8 cellular contexts compared by ENCODE assay signal in the genomic region with DNA sequence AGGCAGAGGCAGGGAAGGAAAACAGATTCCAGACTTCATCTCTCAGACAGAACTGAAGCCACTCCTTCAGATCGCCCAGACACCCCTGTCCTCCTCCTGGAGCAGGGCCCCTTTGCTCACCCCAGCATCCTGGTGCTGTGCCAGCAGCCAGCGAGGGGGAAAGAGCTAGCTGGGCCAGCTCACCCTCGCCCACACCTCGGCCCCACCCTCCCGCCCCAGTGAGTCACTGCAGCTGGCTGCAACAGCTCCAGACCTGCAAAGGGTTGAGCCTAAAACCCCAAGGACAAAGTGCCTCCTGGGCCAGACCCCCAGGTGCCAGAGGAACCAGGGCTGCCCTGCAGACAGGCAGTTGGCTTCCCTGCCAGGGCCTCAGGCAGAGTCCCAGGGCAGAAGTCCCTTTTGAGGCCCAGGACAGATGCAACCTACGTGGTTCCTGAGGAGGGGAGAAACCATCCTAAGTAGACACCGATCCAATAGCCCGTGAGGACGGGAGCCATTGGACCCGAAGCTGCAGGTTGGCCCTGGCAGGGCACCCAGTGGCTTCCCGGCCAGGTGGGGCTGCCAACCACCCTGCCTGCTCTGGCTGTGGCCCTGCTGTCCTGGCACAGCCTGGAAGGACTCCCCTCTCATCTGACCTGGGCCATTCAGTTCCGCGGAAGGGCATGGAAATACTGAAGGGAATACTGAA. TPM values are rescaled to one million over a fixed set of nuclear protein-coding genes. Genes with fewer than 3 reads are reported as not detected.
DNase-seq lines count a peak whose midpoint lies in the region; ATAC-seq and TF ChIP-seq lines count a peak whose summit lies in the region.

No MANE protein-coding gene starts in this region.

- peak; percentile 66 for DNase-seq in BJ (ENCODE audit: low read depth)
- DNase-seq in activated CD4-positive, alpha-beta T cell treated with anti-CD3 and anti-CD28 coated beads, Interleukin-2, amount 50 U/mL, for 48 hours = peak; percentile 66 to 75
- DNase-seq in osteoblast (ENCODE audit: insufficient read length, low spot score, missing footprints) = peak; percentile 99
- no peak for DNase-seq in NCI-H2107 (lab: John Stamatoyannopoulos, UW)

- peak overlapping the region; percentile 68 to 94 (median 90) for H3K4me3 Mint-ChIP-seq in IgD-negative memory B cell

- no peaks in the 10 kb centered on the region for H3K9me3 Mint-ChIP-seq in IgD-negative memory B cell

- peaks cover 33 to 50% (median 46%) of the 10 kb centered on the region in 3 donors for H3K4me1 Mint-ChIP-seq in IgD-negative memory B cell

- ATAC-seq in esophagus mucosa (peak; percentile 46), GM21423 (IDR thresholded peaks at IDR 0.05; ENCODE audit: unreplicated experiment) (no peak), GM21786 (IDR thresholded peaks at IDR 0.05; ENCODE audit: unreplicated experiment) (no peak)

- peak overlapping the region; percentile 86 for H3K27ac ChIP-seq in osteoblast (ENCODE audit: low read depth, low read length)

- H3K79me2 ChIP-seq in osteoblast (ENCODE audit: insufficient read depth, low read length) = peaks cover 99% of the 10 kb centered on the region

- H3K36me3 ChIP-seq in BJ (ENCODE audit: control insufficient read depth, insufficient read depth, low read length) = peaks cover 31% of the 10 kb centered on the region
- H3K36me3 ChIP-seq in osteoblast (ENCODE audit: insufficient read depth, low read length) = peaks cover 30% of the 10 kb centered on the region

- H3K4me3 ChIP-seq in BJ (ENCODE audit: low read depth, low read length) (peak overlapping the region; percentile 20), osteoblast (ENCODE audit: insufficient read depth, low read length) (peak overlapping the region; percentile 54)

- CTCF ChIA-PET in BJ (lab: Yijun Ruan, JAX) = interaction anchor here (0.8 to 10.6 kb wide), 8 partner anchors 16 to 144 kb away, joined by 3 to 220 read pairs (median 4); no protein-coding TSS in a partner anchor

- peaks cover 5% of the 10 kb centered on the region for H3K36me3 Mint-ChIP-seq in IgD-negative memory B cell

- no peak overlapping the region for H2AFZ ChIP-seq in osteoblast (ENCODE audit: low read length)

- TF ChIP-seq CTCF in BJ (IDR thresholded peaks at IDR 0.05; ENCODE audit: insufficient read depth, low read depth, low read length) (no peak), osteoblast (IDR thresholded peaks at IDR 0.05; ENCODE audit: extremely low read depth, low read depth, low read length) (no peak)

- no peaks in the 10 kb centered on the region for H3K27me3 Mint-ChIP-seq in IgD-negative memory B cell

- H3K27ac Mint-ChIP-seq in IgD-negative memory B cell = peak overlapping the region in 2 of 3 donors; percentile 74 to 95

- H3K4me1 ChIP-seq in osteoblast (ENCODE audit: insufficient read depth, low read length) = peaks cover 64% of the 10 kb centered on the region

- H3K27me3 ChIP-seq in BJ (ENCODE audit: control insufficient read depth, insufficient read depth, low read length) (no peaks in the 10 kb centered on the region), osteoblast (ENCODE audit: insufficient read depth, low read length) (no peaks in the 10 kb centered on the region)

- H3K9me3 ChIP-seq in osteoblast (ENCODE audit: low read depth, low read length) = no peaks in the 10 kb centered on the region

- POLR2A ChIA-PET in BJ (lab: Charles Lee) = interaction anchor here (0.6 to 1.4 kb wide), 4 partner anchors 34 to 139 kb away, joined by 3 to 5 read pairs (median 4); partner anchors contain the start of gene EEF1G

- peak overlapping the region; percentile 93 for H3K4me2 ChIP-seq in osteoblast (ENCODE audit: insufficient read depth, low read length)

- H4K20me1 ChIP-seq in osteoblast (ENCODE audit: insufficient read depth, low read length) = peaks cover 91% of the 10 kb centered on the region

RNA-seq across cellular contexts. Expression of gene AHNAK, which starts 7.2 kb away (rescaled TPM):
- polyA plus RNA-seq in BJ (2011; rRNA removed) (145 and 185 TPM in 2 replicates), IgD-negative memory B cell (107 TPM)
- polyA minus RNA-seq in BJ (2011; rRNA and poly(A)+ RNA removed) = 360 and 464 TPM in 2 replicates
- total RNA-seq in esophagus mucosa (931 TPM), osteoblast (646 and 720 TPM in 2 replicates)

RNA-seq across cellular contexts. Expression of gene EEF1G, which starts 34.3 kb away (rescaled TPM):
- 2,358 and 2,459 TPM in 2 replicates for polyA plus RNA-seq in BJ (2011; rRNA removed)
- polyA minus RNA-seq in BJ (2011; rRNA and poly(A)+ RNA removed) = 990 and 1,705 TPM in 2 replicates
- polyA plus RNA-seq in IgD-negative memory B cell = 1,657 TPM
- total RNA-seq in esophagus mucosa = 1,515 TPM
- total RNA-seq in osteoblast = 1,004 and 1,049 TPM in 2 replicates

RNA-seq across cellular contexts. Expression of gene TUT1, which starts 51.9 kb away (rescaled TPM):
- 6.4 and 9.9 TPM in 2 replicates for polyA plus RNA-seq in BJ (2011; rRNA removed)
- 2.8 and 4.5 TPM in 2 replicates for polyA minus RNA-seq in BJ (2011; rRNA and poly(A)+ RNA removed)
- 19.2 TPM for polyA plus RNA-seq in IgD-negative memory B cell
- 9.3 TPM for total RNA-seq in esophagus mucosa
- total RNA-seq in osteoblast = 6.5 and 7.6 TPM in 2 replicates
